Comparison of ENCODE assay signal across 8 cellular contexts in genomic region chr5:154857091-154857533, GRCh38.
DNase-seq lines count a peak whose midpoint lies in the region; ATAC-seq and TF ChIP-seq lines count a peak whose summit lies in the region.

No MANE protein-coding gene starts in this region.

- H3K27me3 ChIP-seq in NT2/D1 (ENCODE audit: insufficient read depth, insufficient read length) = no peaks in the 10 kb centered on the region

- no peaks in the 10 kb centered on the region for H3K9me3 ChIP-seq in NT2/D1 (ENCODE audit: insufficient read depth, low read length)

- H3K4me3 ChIP-seq in NT2/D1 (ENCODE audit: insufficient read length, low read depth) (peak overlapping the region; percentile 46), astrocyte of the cerebellum (ENCODE audit: low read depth, low read length) (peak overlapping the region; percentile 84)

- no peaks in the 10 kb centered on the region for H3K4me1 ChIP-seq in NT2/D1 (ENCODE audit: insufficient read depth, insufficient read length)

- peak; percentile 37 for ATAC-seq in HG02642 (IDR thresholded peaks at IDR 0.05; ENCODE audit: poor library complexity, unreplicated experiment)

- H3K36me3 ChIP-seq in NT2/D1 (ENCODE audit: insufficient read depth, insufficient read length, low read length) = peaks cover 2% of the 10 kb centered on the region

- no peak for TF ChIP-seq CTCF in astrocyte of the cerebellum (IDR thresholded peaks at IDR 0.05; ENCODE audit: low read depth, low read length, missing control alignments)

- in situ Hi-C loops in astrocyte of the cerebellum (cut with HindIII; ENCODE audit: low sequenced_read_pairs) = no loop called here

- DNase-seq in NCI-H2029 treated with DMSO at 0.1 percent for 48 hours (lab: John Stamatoyannopoulos, UW) = peak; percentile 78
- no peak for DNase-seq in NCI-H2029 (lab: John Stamatoyannopoulos, UW)
- DNase-seq in NT2/D1 (ENCODE audit: low read depth, low spot score) = no peak
- no peak for DNase-seq in astrocyte of the cerebellum (ENCODE audit: low read depth)
- peak; percentile 31 for DNase-seq in iPS-NIHi11 (ENCODE audit: low spot score)
- peak; percentile 15 for DNase-seq in stimulated activated CD4-positive, alpha-beta T cell treated with anti-CD3 and anti-CD28 coated beads, Interleukin-2, amount 100 ng/mL, for 4 hours (ENCODE audit: low read depth)
- DNase-seq in islet precursor cell = no peak

- peak overlapping the region; percentile 90 for H3K9ac ChIP-seq in NT2/D1 (ENCODE audit: insufficient read length, low read depth)

Comparison
In these comparisons a context has a peak if more than half of its experiments do, and no peak if none do; other contexts are left out.
1. DNase-seq: peak in NCI-H2029 treated with DMSO at 0.1 percent for 48 hours (single experiment), iPS-NIHi11 (single experiment) and stimulated activated CD4-positive, alpha-beta T cell treated with anti-CD3 and anti-CD28 coated beads, Interleukin-2, amount 100 ng/mL, for 4 hours (single experiment); none in NCI-H2029 (single experiment), NT2/D1 (single experiment), astrocyte of the cerebellum (single experiment) and islet precursor cell (single experiment).